Comparison of ENCODE assay signal across 8 cellular contexts in the genomic region with DNA sequence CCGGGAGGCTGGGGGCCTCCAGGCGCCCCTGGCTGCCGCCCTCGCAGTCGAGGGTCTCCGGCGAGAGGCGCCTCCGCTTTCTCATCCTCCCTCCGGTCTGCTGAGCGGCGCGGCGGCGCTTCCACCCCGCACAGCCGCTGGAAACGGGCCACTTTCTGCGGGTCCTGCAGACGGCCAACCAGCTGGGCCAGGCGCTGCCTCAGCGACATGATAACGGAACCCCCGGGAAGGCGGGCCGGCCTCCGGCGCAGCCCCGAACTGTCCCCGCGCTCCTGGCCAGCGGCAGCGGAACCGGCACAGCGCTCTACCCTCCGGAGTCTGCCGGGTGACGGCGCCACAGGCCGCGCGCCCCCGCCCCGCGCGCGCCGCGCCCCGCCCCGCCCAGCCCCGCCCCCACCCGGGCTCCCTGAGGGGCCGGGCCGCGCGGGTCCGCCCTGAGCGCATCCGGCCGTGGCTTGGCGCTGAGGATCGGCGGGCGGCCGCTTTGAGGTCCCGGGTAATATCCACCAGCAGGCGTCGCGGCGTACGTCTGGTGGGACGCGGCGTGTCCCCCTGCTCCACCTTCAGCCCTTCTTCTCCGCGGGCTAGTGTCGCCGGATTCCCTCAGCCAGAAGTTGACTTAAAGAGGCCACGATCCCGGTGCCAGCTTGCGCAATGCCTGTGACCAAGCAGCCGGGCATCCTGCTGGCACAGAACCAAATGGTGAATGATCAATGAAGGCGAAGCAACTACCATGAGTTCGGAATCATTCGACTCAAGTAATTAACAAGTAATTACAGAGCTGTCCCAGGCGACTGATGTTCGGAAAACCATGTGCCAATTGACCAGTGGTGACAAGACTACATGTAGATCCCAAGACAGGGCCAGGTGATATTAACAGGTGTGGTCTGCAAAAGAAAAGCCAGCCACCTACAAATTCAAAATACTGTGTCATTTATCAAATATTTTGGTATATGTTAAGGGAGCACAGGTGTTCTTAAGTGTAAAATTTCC. TPM values are rescaled to one million over a fixed set of nuclear protein-coding genes. Genes with fewer than 3 reads are reported as not detected.
DNase-seq lines count a peak whose midpoint lies in the region; TF ChIP-seq lines count a peak whose summit lies in the region.

Gene SGPP1, minus strand, starts transcription at position 330 of the 993 bp plus-strand sequence. Its CDS starts 121 bp downstream, at position 209.

- no peaks in the 10 kb centered on the region for H3K9me3 Mint-ChIP-seq in HFFc6

- H3K27me3 Mint-ChIP-seq in HFFc6 (ENCODE audit: insufficient read depth), result peaks cover 10% of the 10 kb centered on the region

- peaks cover 4% of the 10 kb centered on the region for H3K36me3 Mint-ChIP-seq in HFFc6 (ENCODE audit: low read depth)

- H3K9me3 ChIP-seq in hepatocyte (ENCODE audit: low read depth), result no peaks in the 10 kb centered on the region

- peak within 1 kb of the TSS; percentile 98 for H2AFZ ChIP-seq in hepatocyte

- DNase-seq in HFFc6 (peak; percentile 62), NCI-H1048 (lab: John Stamatoyannopoulos, UW) (peak; percentile 28), T-helper 9 cell (peak; percentile 73), astrocyte of the cerebellum (ENCODE audit: low read depth) (no peak), hepatocyte (ENCODE audit: low spot score) (peak; percentile 87), retinal pigment epithelial cell (ENCODE audit: low read depth) (no peak), OCI-M2 (lab: John Stamatoyannopoulos, UW; ENCODE audit: unreplicated experiment) (no peak)

- no peaks in the 10 kb centered on the region for H3K4me1 ChIP-seq in hepatocyte (ENCODE audit: insufficient read depth)

- 3% methylated on average over 80 of the region's 88 CpGs for WGBS in hepatocyte (ENCODE audit: low lambda C conversion rate, missing lambda C conversion rate)

- in situ Hi-C loops in astrocyte of the cerebellum (cut with HindIII; ENCODE audit: low sequenced_read_pairs), result no loop called here

- no peaks in the 10 kb centered on the region for H3K36me3 ChIP-seq in hepatocyte (replicated peaks; ENCODE audit: insufficient read depth, low read depth)

- no peaks in the 10 kb centered on the region for H3K27me3 ChIP-seq in hepatocyte

- H3K4me3 Mint-ChIP-seq in HFFc6, result peak within 1 kb of the TSS; percentile 98

- TF ChIP-seq CTCF in GM12874 (IDR thresholded peaks at IDR 0.05; ENCODE audit: insufficient read depth, low read depth, low read length) (peak; percentile 56), HFFc6 (IDR thresholded peaks at IDR 0.05) (peak; percentile 66), astrocyte of the cerebellum (IDR thresholded peaks at IDR 0.05; ENCODE audit: low read depth, low read length, missing control alignments) (peak; percentile 36), hepatocyte (IDR thresholded peaks at IDR 0.05; ENCODE audit: poor library complexity) (peak; percentile 32), retinal pigment epithelial cell (conservative IDR thresholded peaks at IDR 0.05; ENCODE audit: low read depth, low read length) (no peak)

- H3K4me1 Mint-ChIP-seq in HFFc6 (ENCODE audit: low read depth), result peaks cover 28% of the 10 kb centered on the region

- H3K9me2 ChIP-seq in hepatocyte (replicated peaks; ENCODE audit: insufficient read depth), result no peaks in the 10 kb centered on the region

- H3K27ac ChIP-seq in hepatocyte, result peak within 1 kb of the TSS; percentile 89

- H3K4me2 ChIP-seq in hepatocyte, result peak within 1 kb of the TSS; percentile 86

- peak within 1 kb of the TSS; percentile 83 for H3K4me3 ChIP-seq in astrocyte of the cerebellum (ENCODE audit: low read depth, low read length)
- peak within 1 kb of the TSS; percentile 97 for H3K4me3 ChIP-seq in hepatocyte
- peak within 1 kb of the TSS; percentile 84 for H3K4me3 ChIP-seq in retinal pigment epithelial cell (ENCODE audit: low read length)

- no peaks in the 10 kb centered on the region for H4K20me1 ChIP-seq in hepatocyte (ENCODE audit: insufficient read depth, poor library complexity, severe bottlenecking)

- H3K27ac Mint-ChIP-seq in HFFc6, result peak within 1 kb of the TSS; percentile 92

- peaks cover 39% of the 10 kb centered on the region for H3K79me2 ChIP-seq in hepatocyte

RNA-seq across cellular contexts. Expression of gene SGPP1, which starts in this region (rescaled TPM):
- total RNA-seq in HFFc6 (2021; fragmentation: NEBNext Ultra II Directional; extraction: Animal tissue kit (Norgen Biotek cat#: 25700)), result 10 to 100 TPM; 20.5 to 25.8 (median 22.7) TPM
- total RNA-seq in hepatocyte, result 19.8 and 23.9 TPM in 2 replicates
- 12.0 and 17.8 TPM in 2 replicates for polyA plus RNA-seq in hepatocyte

Comparison
In these comparisons a context has a peak if more than half of its experiments do, and no peak if none do; other contexts are left out.
1. DNase-seq: peak in HFFc6 (single experiment), NCI-H1048 (single experiment), T-helper 9 cell (single experiment) and hepatocyte (single experiment); none in astrocyte of the cerebellum (single experiment), retinal pigment epithelial cell (single experiment) and OCI-M2 (single experiment).
2. Peak in every context shown above with its lines, with median percentiles within 50 percentile points of each other: H3K4me3 ChIP-seq.